In the genomic region with DNA sequence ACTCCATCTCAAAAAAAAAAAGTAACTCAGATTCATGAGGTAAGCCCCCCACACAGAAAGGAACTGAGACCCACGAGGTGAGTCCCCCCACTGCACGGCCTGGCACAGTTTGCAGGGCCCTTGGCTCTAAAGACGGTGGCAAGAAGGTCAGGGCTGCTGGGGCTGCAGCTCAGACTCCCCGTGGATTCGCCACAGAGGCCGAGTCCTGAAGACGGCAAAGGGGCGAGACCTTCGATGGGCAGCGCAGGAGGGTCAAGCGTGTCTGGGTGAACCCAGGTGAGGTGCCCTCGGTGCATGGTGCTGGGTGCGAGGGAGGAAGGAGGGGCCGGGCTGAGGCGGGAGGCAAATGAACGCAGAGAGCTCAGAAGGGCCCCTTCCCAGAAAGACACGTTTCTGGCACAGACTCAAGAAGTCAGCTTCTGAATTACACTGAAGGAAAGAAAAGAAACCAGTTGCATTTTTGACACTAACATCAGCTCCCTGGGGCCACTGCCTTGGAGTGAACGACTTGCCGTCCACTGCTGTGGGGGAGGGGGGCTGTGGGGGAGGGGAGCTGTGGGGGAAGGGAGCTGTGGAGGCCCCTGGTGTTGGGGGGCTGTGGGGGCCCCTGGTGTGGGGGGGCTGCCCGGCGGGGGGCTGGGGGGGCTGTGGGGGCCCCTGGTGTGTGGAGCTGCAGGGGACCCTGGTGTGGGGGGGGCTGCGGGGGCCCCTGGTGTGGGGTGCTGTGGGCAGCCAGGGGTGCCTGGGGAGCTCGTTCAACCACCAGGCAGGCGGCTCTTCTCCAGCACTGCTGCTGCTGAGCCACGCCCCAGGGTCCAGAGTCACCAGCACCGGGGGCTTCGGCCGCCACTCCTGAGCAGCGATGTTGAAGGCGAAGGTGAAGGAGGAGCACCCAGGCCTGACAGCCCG, we compare ENCODE assay signal across 12 cellular contexts.
"Had no signal": no experiment of that assay in that cellular context is flagged by ENCODE, and none has a peak within 500 bp of the region (broad histone marks: within the 10 kb centered on the region; RNA-seq: fewer than 3 reads in every experiment).

No MANE protein-coding gene starts in this region.

- H3K9me3 Mint-ChIP-seq: activated naive CD4-positive, alpha-beta T cell treated with anti-CD3 and anti-CD28 coated beads, Interleukin-2, amount 10 ng/mL, durations not matched to agents 7 days and 5 days; activated T-helper 17 cell treated with anti-CD3 and anti-CD28 coated beads, Interleukin-2, amount 50 U/mL, for 72 hours; neural crest cell; stimulated activated naive CD8-positive, alpha-beta T cell treated with anti-CD3 and anti-CD28 coated beads, Interleukin-15, amount 100 ng/mL, for 72 hours had no signal

- H3K9me3 ChIP-seq: ovary, right lobe of liver had no signal

- ATAC-seq: activated T-helper 17 cell treated with anti-CD3 and anti-CD28 coated beads, Interleukin-2, amount 50 U/mL, for 72 hours; foreskin keratinocyte; stimulated activated naive CD8-positive, alpha-beta T cell treated with anti-CD3 and anti-CD28 coated beads, Interleukin-15, amount 100 ng/mL, for 72 hours had no signal

- H3K27ac ChIP-seq: foreskin keratinocyte, ovary, right lobe of liver had no signal

- H3K4me1 ChIP-seq: foreskin keratinocyte, right lobe of liver had no signal

- H3K36me3 ChIP-seq: ovary, right lobe of liver had no signal

- H3K27ac Mint-ChIP-seq: activated naive CD4-positive, alpha-beta T cell treated with anti-CD3 and anti-CD28 coated beads, Interleukin-2, amount 10 ng/mL, durations not matched to agents 7 days and 5 days; activated T-helper 17 cell treated with anti-CD3 and anti-CD28 coated beads, Interleukin-2, amount 50 U/mL, for 72 hours; stimulated activated naive CD8-positive, alpha-beta T cell treated with anti-CD3 and anti-CD28 coated beads, Interleukin-15, amount 100 ng/mL, for 72 hours had no signal

- H3K27me3 Mint-ChIP-seq: activated naive CD4-positive, alpha-beta T cell treated with anti-CD3 and anti-CD28 coated beads, Interleukin-2, amount 10 ng/mL, durations not matched to agents 7 days and 5 days; activated T-helper 17 cell treated with anti-CD3 and anti-CD28 coated beads, Interleukin-2, amount 50 U/mL, for 72 hours; stimulated activated naive CD8-positive, alpha-beta T cell treated with anti-CD3 and anti-CD28 coated beads, Interleukin-15, amount 100 ng/mL, for 72 hours had no signal

- H3K4me1 Mint-ChIP-seq: activated T-helper 17 cell treated with anti-CD3 and anti-CD28 coated beads, Interleukin-2, amount 50 U/mL, for 72 hours; neural crest cell; stimulated activated naive CD8-positive, alpha-beta T cell treated with anti-CD3 and anti-CD28 coated beads, Interleukin-15, amount 100 ng/mL, for 72 hours had no signal

- H3K4me3 ChIP-seq: lung, ovary, right lobe of liver had no signal

- H3K27me3 ChIP-seq: ovary, right lobe of liver had no signal

- DNase-seq: activated CD4-positive, CD25-positive, alpha-beta regulatory T cell treated with anti-CD3 and anti-CD28 coated beads, Interleukin-2, amount 50 U/mL, for 72 hours; activated naive CD4-positive, alpha-beta T cell treated with anti-CD3 and anti-CD28 coated beads, Interleukin-2, amount 10 ng/mL, durations not matched to agents 7 days and 5 days; foreskin keratinocyte; midbrain; ovary; right lobe of liver; stimulated activated naive CD8-positive, alpha-beta T cell treated with anti-CD3 and anti-CD28 coated beads, Interleukin-15, amount 100 ng/mL, for 72 hours; T-helper 1 cell; T1000 had no signal

- H3K4me3 Mint-ChIP-seq: activated naive CD4-positive, alpha-beta T cell treated with anti-CD3 and anti-CD28 coated beads, Interleukin-2, amount 10 ng/mL, durations not matched to agents 7 days and 5 days; activated T-helper 17 cell treated with anti-CD3 and anti-CD28 coated beads, Interleukin-2, amount 50 U/mL, for 72 hours; neural crest cell; stimulated activated naive CD8-positive, alpha-beta T cell treated with anti-CD3 and anti-CD28 coated beads, Interleukin-15, amount 100 ng/mL, for 72 hours had no signal
